In genomic region chr2:74951211-74951754, GRCh38 we compare ENCODE assay signal across 1 cellular context.
TF ChIP-seq lines count a peak whose summit lies in the region.

No MANE protein-coding gene starts in this region.

TF ChIP-seq in GM12878, 131 proteins besides CTCF, POLR2A, EP300 and RAD21:
- no peak for TF ChIP-seq E2F4 (IDR thresholded peaks at IDR 0.05; ENCODE audit: low read depth, low read length)
- no peak for TF ChIP-seq IRF4 (IDR thresholded peaks at IDR 0.05; ENCODE audit: low read depth, low read length)
- TF ChIP-seq IKZF2 (IDR thresholded peaks at IDR 0.05) = no peak
- no peak for TF ChIP-seq CUX1 (IDR thresholded peaks at IDR 0.05; ENCODE audit: insufficient replicate concordance, low read depth, low read length)
- no peak for TF ChIP-seq POU2F2 (IDR thresholded peaks at IDR 0.05; ENCODE audit: borderline replicate concordance, low read depth, low read length)
- TF ChIP-seq KLF5 (IDR thresholded peaks at IDR 0.05; ENCODE audit: partially characterized antibody) = no peak
- no peak for TF ChIP-seq NR2C2 (IDR thresholded peaks at IDR 0.05; ENCODE audit: borderline replicate concordance, control insufficient read depth, insufficient read length, low read depth)
- TF ChIP-seq MTA3 (IDR thresholded peaks at IDR 0.05; ENCODE audit: borderline replicate concordance, low read length) = no peak
- TF ChIP-seq ATF3 (IDR thresholded peaks at IDR 0.05; ENCODE audit: borderline replicate concordance, extremely low read depth, low read depth, low read length) = no peak
- TF ChIP-seq ZBED1 (IDR thresholded peaks at IDR 0.05; ENCODE audit: borderline replicate concordance) = no peak
TF ChIP-seq in GM12878: peak in this region for 0.
